In the genomic region with DNA sequence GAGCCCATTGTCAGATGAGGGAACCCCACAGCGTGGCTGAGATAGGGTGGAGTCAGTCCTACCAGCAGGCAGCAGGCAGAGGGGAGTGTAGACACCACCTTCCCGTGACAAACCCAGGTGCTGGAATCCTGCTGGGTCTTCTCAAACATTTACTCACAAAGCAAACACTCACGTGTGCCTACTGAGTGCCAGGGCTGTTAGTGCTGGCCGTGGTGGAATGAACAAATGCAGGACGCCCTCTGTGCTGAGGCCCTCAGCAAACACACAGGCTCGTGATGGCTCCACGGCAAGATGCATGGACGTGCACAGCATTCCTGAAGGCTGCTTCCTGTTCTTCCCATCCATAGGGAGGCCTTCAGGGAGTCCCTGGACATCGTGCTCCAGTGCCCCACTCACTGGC, we compare ENCODE assay signal across 23 cellular contexts.
DNase-seq lines count a peak whose midpoint lies in the region; ATAC-seq and TF ChIP-seq lines count a peak whose summit lies in the region.
"Had no signal": no experiment of that assay in that cellular context is flagged by ENCODE, and none has a peak within 500 bp of the region (broad histone marks: within the 10 kb centered on the region; RNA-seq: fewer than 3 reads in every experiment).

No MANE protein-coding gene starts in this region.

- intact Hi-C loops in aorta (cut with DNase I): no loop called here

- H3K4me1 Mint-ChIP-seq in stimulated activated effector memory CD8-positive, alpha-beta T cell treated with anti-CD3 and anti-CD28 coated beads, Interleukin-12 subunit alpha, Interleukin-12 subunit beta, amount 100 ng/mL, for 72 hours: no peaks in the 10 kb centered on the region
- H3K4me1 Mint-ChIP-seq: activated naive CD4-positive, alpha-beta T cell treated with anti-CD3 and anti-CD28 coated beads, Interleukin-2, amount 50 U/mL, for 24 hours; activated T-helper 17 cell treated with anti-CD3 and anti-CD28 coated beads, Interleukin-2, amount 50 U/mL, for 72 hours had no signal

- DNase-seq in NCI-H1092 (lab: John Stamatoyannopoulos, UW) (peak; percentile 45), NCI-H2107 treated with DMSO at 0.1 percent for 48 hours (lab: John Stamatoyannopoulos, UW; ENCODE audit: unreplicated experiment) (peak; percentile 76), anterior cingulate cortex (lab: John Stamatoyannopoulos, UW) (no peak), aorta (no peak), T-helper 2 cell (no peak)
- DNase-seq in stimulated activated effector memory CD8-positive, alpha-beta T cell treated with anti-CD3 and anti-CD28 coated beads, Interleukin-12 subunit alpha, Interleukin-12 subunit beta, amount 100 ng/mL, for 72 hours (ENCODE audit: low spot score in 2 of 2): no peak
- DNase-seq: activated B cell treated with CpG ODN at 0.5 μM for 24 hours; activated CD4-positive, alpha-beta T cell treated with anti-CD3 and anti-CD28 coated beads, Interleukin-2, amount 50 U/mL, for 4 hours; activated CD8-positive, alpha-beta memory T cell treated with anti-CD3 and anti-CD28 coated beads, Interleukin-2, amount 50 U/mL, for 48 hours; CD8-positive, alpha-beta T cell; mucosa of descending colon; MV-4-11; right lobe of liver; stimulated activated CD4-positive, alpha-beta T cell treated with anti-CD3 and anti-CD28 coated beads, Interleukin-12 subunit alpha, Interleukin-12 subunit beta, amount 100 ng/mL, for 4 hours; stimulated activated CD4-positive, alpha-beta T cell treated with anti-CD3 and anti-CD28 coated beads, Interleukin-4, amount 100 ng/mL, for 24 hours; stimulated activated naive CD8-positive, alpha-beta T cell treated with anti-CD3 and anti-CD28 coated beads, Interleukin-15, Interleukin-2, amounts not matched to agents 100 U/mL and 50 U/mL, for 24 hours; T-helper 9 cell had no signal

- H3K4me3 ChIP-seq in aorta (ENCODE audit: low read length in 2 of 2): no peak overlapping the region
- H3K4me3 ChIP-seq: mucosa of descending colon, right lobe of liver, thoracic aorta had no signal

- no peaks in the 10 kb centered on the region for H3K9me3 Mint-ChIP-seq in stimulated activated effector memory CD8-positive, alpha-beta T cell treated with anti-CD3 and anti-CD28 coated beads, Interleukin-12 subunit alpha, Interleukin-12 subunit beta, amount 100 ng/mL, for 72 hours
- H3K9me3 Mint-ChIP-seq: activated B cell treated with CpG ODN at 0.5 μM for 24 hours; activated naive CD4-positive, alpha-beta T cell treated with anti-CD3 and anti-CD28 coated beads, Interleukin-2, amount 50 U/mL, for 24 hours; activated T-helper 17 cell treated with anti-CD3 and anti-CD28 coated beads, Interleukin-2, amount 50 U/mL, for 72 hours; CD8-positive, alpha-beta T cell had no signal

- TF ChIP-seq CTCF in VCaP (conservative IDR thresholded peaks at IDR 0.05): no peak

- no peaks in the 10 kb centered on the region for H3K4me1 ChIP-seq in aorta (ENCODE audit: control insufficient read depth in 1 of 2, insufficient read depth in 2 of 2, low read length in 2 of 2)
- H3K4me1 ChIP-seq: right lobe of liver had no signal

- H3K4me3 Mint-ChIP-seq in stimulated activated effector memory CD8-positive, alpha-beta T cell treated with anti-CD3 and anti-CD28 coated beads, Interleukin-12 subunit alpha, Interleukin-12 subunit beta, amount 100 ng/mL, for 72 hours: no peak overlapping the region
- H3K4me3 Mint-ChIP-seq: activated B cell treated with CpG ODN at 0.5 μM for 24 hours; activated naive CD4-positive, alpha-beta T cell treated with anti-CD3 and anti-CD28 coated beads, Interleukin-2, amount 50 U/mL, for 24 hours; activated T-helper 17 cell treated with anti-CD3 and anti-CD28 coated beads, Interleukin-2, amount 50 U/mL, for 72 hours; CD8-positive, alpha-beta T cell; nephron had no signal

- ATAC-seq in stimulated activated effector memory CD8-positive, alpha-beta T cell treated with anti-CD3 and anti-CD28 coated beads, Interleukin-12 subunit alpha, Interleukin-12 subunit beta, amount 100 ng/mL, for 72 hours: peak; percentile 17
- ATAC-seq in aorta (ENCODE audit: low FRiP score): no peak
- ATAC-seq: activated T-helper 17 cell treated with anti-CD3 and anti-CD28 coated beads, Interleukin-2, amount 50 U/mL, for 72 hours; CD8-positive, alpha-beta T cell; mucosa of descending colon; stimulated activated naive CD8-positive, alpha-beta T cell treated with anti-CD3 and anti-CD28 coated beads, Interleukin-15, Interleukin-2, amounts not matched to agents 100 U/mL and 50 U/mL, for 24 hours had no signal

- no peaks in the 10 kb centered on the region for H3K9me3 ChIP-seq in aorta (ENCODE audit: control insufficient read depth, low read length)
- H3K9me3 ChIP-seq: mucosa of descending colon, right lobe of liver, thoracic aorta had no signal

- no peaks in the 10 kb centered on the region for H3K27me3 ChIP-seq in aorta (ENCODE audit: control insufficient read depth in 1 of 2, insufficient read depth in 2 of 2, low read length in 1 of 2)
- H3K27me3 ChIP-seq: right lobe of liver had no signal

- no peaks in the 10 kb centered on the region for H3K36me3 Mint-ChIP-seq in stimulated activated effector memory CD8-positive, alpha-beta T cell treated with anti-CD3 and anti-CD28 coated beads, Interleukin-12 subunit alpha, Interleukin-12 subunit beta, amount 100 ng/mL, for 72 hours
- H3K36me3 Mint-ChIP-seq: activated naive CD4-positive, alpha-beta T cell treated with anti-CD3 and anti-CD28 coated beads, Interleukin-2, amount 50 U/mL, for 24 hours; CD8-positive, alpha-beta T cell had no signal

- H3K27ac Mint-ChIP-seq in stimulated activated effector memory CD8-positive, alpha-beta T cell treated with anti-CD3 and anti-CD28 coated beads, Interleukin-12 subunit alpha, Interleukin-12 subunit beta, amount 100 ng/mL, for 72 hours: no peak overlapping the region
- H3K27ac Mint-ChIP-seq: activated B cell treated with CpG ODN at 0.5 μM for 24 hours; activated naive CD4-positive, alpha-beta T cell treated with anti-CD3 and anti-CD28 coated beads, Interleukin-2, amount 50 U/mL, for 24 hours; activated T-helper 17 cell treated with anti-CD3 and anti-CD28 coated beads, Interleukin-2, amount 50 U/mL, for 72 hours; CD8-positive, alpha-beta T cell; nephron had no signal

- no peaks in the 10 kb centered on the region for H3K36me3 ChIP-seq in aorta (ENCODE audit: control insufficient read depth in 1 of 2, insufficient read depth in 2 of 2, low read length in 1 of 2)
- H3K36me3 ChIP-seq: right lobe of liver, thoracic aorta had no signal

- 55 to 58% methylated on average over 9 of the region's 9 CpGs for WGBS in aorta, 2 donors

- H3K27ac ChIP-seq in VCaP (peak overlapping the region; percentile 9; the same call in 1 of the 2 replicates), aorta (ENCODE audit: low read depth in 1 of 2, low read length in 2 of 2) (no peak overlapping the region)
- H3K27ac ChIP-seq: KMS-11, right lobe of liver, thoracic aorta had no signal

Comparison
In these comparisons a context has a peak if more than half of its experiments do, and no peak if none do; other contexts are left out.
1. DNase-seq: peak in NCI-H1092 (single experiment) and NCI-H2107 treated with DMSO at 0.1 percent for 48 hours (single experiment); none in stimulated activated effector memory CD8-positive, alpha-beta T cell treated with anti-CD3 and anti-CD28 coated beads, Interleukin-12 subunit alpha, Interleukin-12 subunit beta, amount 100 ng/mL, for 72 hours (0 of 2), anterior cingulate cortex (0 of 58), aorta (0 of 2) and T-helper 2 cell (0 of 5).